ENCODE assay signal across 12 cellular contexts in genomic region chr16:89003831-89004208, GRCh38. TPM values are rescaled to one million over a fixed set of nuclear protein-coding genes. Genes with fewer than 3 reads are reported as not detected.
"Had no signal": no experiment of that assay in that cellular context is flagged by ENCODE, and none has a peak within 500 bp of the region (broad histone marks: within the 10 kb centered on the region; RNA-seq: fewer than 3 reads in every experiment).

No MANE protein-coding gene starts in this region.

- ATAC-seq: gastrocnemius medialis had no signal

- H3K4me3 ChIP-seq: body of pancreas, gastrocnemius medialis, heart left ventricle, lung, transverse colon had no signal

- H3K27ac ChIP-seq: body of pancreas, gastrocnemius medialis, heart left ventricle, neutrophil, transverse colon had no signal

- H3K36me3 ChIP-seq: gastrocnemius medialis, heart left ventricle, neutrophil, transverse colon had no signal

- H3K4me1 ChIP-seq: body of pancreas, gastrocnemius medialis had no signal

- DNase-seq: activated CD4-positive, alpha-beta T cell treated with anti-CD3 and anti-CD28 coated beads, Interleukin-2, amount 10 ng/mL, durations not matched to agents 7 days and 5 days; activated naive CD8-positive, alpha-beta T cell treated with anti-CD3 and anti-CD28 coated beads for 36 hours; gastrocnemius medialis; midbrain; stimulated activated CD4-positive, alpha-beta T cell treated with anti-CD3 and anti-CD28 coated beads, Interleukin-4, amount 100 ng/mL, for 24 hours; stimulated activated naive CD4-positive, alpha-beta T cell; transverse colon had no signal

- H3K9me3 ChIP-seq: neutrophil had no signal

RNA-seq across cellular contexts. Expression of gene CBFA2T3, which starts 26.8 kb away (rescaled TPM):
- total RNA-seq: activated CD4-positive, alpha-beta T cell treated with anti-CD3 and anti-CD28 coated beads, Interleukin-2, amount 10 ng/mL, durations not matched to agents 7 days and 5 days; activated T-helper 1 cell treated with anti-CD3 and anti-CD28 coated beads, Interleukin-12 subunit alpha, Interleukin-12 subunit beta, Interleukin-2, Interleukin-4 antibody, amounts not matched to agents 30 ng/mL and 10 ng/mL and 1 ng/mL, durations not matched to agents 14 hours and 24 hours and 36 hours had no signal
